Comparison of ENCODE assay signal across 8 cellular contexts in genomic region chr22:18056161-18056666, GRCh38. TPM values are rescaled to one million over a fixed set of nuclear protein-coding genes. Genes with fewer than 3 reads are reported as not detected.
A peak's percentile ranks its signal among the peaks of the same experiment; 100 is the strongest.
DNase-seq lines count a peak whose midpoint lies in the region; ATAC-seq and TF ChIP-seq lines count a peak whose summit lies in the region.

No MANE protein-coding gene starts in this region.

- H3K4me1 Mint-ChIP-seq in type B pancreatic cell (ENCODE audit: unreplicated experiment), result peaks cover 19% of the 10 kb centered on the region

- H3K4me3 Mint-ChIP-seq in type B pancreatic cell, result no peak overlapping the region

- no peak for TF ChIP-seq CTCF in type B pancreatic cell (conservative IDR thresholded peaks at IDR 0.05)

- no peaks in the 10 kb centered on the region for H3K27me3 ChIP-seq in layer of hippocampus (ENCODE audit: control insufficient read depth, insufficient read depth, low read length)

- no peak for TF ChIP-seq POLR2A in GM18505 (IDR thresholded peaks at IDR 0.05; ENCODE audit: borderline replicate concordance, extremely low read depth, insufficient read depth, insufficient read length)

- ATAC-seq in GM18868 (IDR thresholded peaks at IDR 0.05; ENCODE audit: unreplicated experiment) (no peak), GM18505 (IDR thresholded peaks at IDR 0.05; ENCODE audit: unreplicated experiment) (no peak)

- peak overlapping the region; percentile 37 for H3K27ac Mint-ChIP-seq in type B pancreatic cell

- H3K9me3 Mint-ChIP-seq in type B pancreatic cell, result no peaks in the 10 kb centered on the region

- no peaks in the 10 kb centered on the region for H3K27me3 Mint-ChIP-seq in type B pancreatic cell

- DNase-seq in C1 segment of cervical spinal cord (lab: John Stamatoyannopoulos, UW) (peak in 11 of 14 donors; percentile 15 to 64 (median 37)), HuH-7.5 (ENCODE audit: low spot score) (peak; percentile 64), astrocyte of the hippocampus (ENCODE audit: low read depth, low spot score) (peak; percentile 56), type B pancreatic cell (ENCODE audit: extremely low spot score, unreplicated experiment) (no peak)
- DNase-seq in stimulated activated CD8-positive, alpha-beta memory T cell treated with anti-CD3 and anti-CD28 coated beads, Interleukin-4, amount 100 ng/mL, for 48 hours, result no peak

- H3K36me3 Mint-ChIP-seq in type B pancreatic cell, result no peaks in the 10 kb centered on the region

- H3K27ac ChIP-seq in layer of hippocampus (ENCODE audit: low read depth, low read length), result peak overlapping the region; percentile 94

RNA-seq across cellular contexts. Expression of gene PEX26, which starts 21.6 kb away (rescaled TPM):
- 41.0 and 46.3 TPM in 2 replicates for total RNA-seq in type B pancreatic cell (ENCODE audit: low replicate concordance)

RNA-seq across cellular contexts. Expression of gene MICAL3, which starts 31.9 kb away (rescaled TPM):
- 36.4 and 56.4 TPM in 2 replicates for total RNA-seq in type B pancreatic cell (ENCODE audit: low replicate concordance)

RNA-seq across cellular contexts. Expression of gene TUBA8, which starts 54.4 kb away (rescaled TPM):
- 1.7 TPM in 1 of 2 replicates, not detected in the other for total RNA-seq in type B pancreatic cell (ENCODE audit: low replicate concordance)

Comparison
In these comparisons a context has a peak if more than half of its experiments do, and no peak if none do; other contexts are left out.
1. DNase-seq: peak in C1 segment of cervical spinal cord (11 of 14), HuH-7.5 (single experiment) and astrocyte of the hippocampus (single experiment); none in type B pancreatic cell (single experiment) and stimulated activated CD8-positive, alpha-beta memory T cell treated with anti-CD3 and anti-CD28 coated beads, Interleukin-4, amount 100 ng/mL, for 48 hours (single experiment).